In the genomic region with DNA sequence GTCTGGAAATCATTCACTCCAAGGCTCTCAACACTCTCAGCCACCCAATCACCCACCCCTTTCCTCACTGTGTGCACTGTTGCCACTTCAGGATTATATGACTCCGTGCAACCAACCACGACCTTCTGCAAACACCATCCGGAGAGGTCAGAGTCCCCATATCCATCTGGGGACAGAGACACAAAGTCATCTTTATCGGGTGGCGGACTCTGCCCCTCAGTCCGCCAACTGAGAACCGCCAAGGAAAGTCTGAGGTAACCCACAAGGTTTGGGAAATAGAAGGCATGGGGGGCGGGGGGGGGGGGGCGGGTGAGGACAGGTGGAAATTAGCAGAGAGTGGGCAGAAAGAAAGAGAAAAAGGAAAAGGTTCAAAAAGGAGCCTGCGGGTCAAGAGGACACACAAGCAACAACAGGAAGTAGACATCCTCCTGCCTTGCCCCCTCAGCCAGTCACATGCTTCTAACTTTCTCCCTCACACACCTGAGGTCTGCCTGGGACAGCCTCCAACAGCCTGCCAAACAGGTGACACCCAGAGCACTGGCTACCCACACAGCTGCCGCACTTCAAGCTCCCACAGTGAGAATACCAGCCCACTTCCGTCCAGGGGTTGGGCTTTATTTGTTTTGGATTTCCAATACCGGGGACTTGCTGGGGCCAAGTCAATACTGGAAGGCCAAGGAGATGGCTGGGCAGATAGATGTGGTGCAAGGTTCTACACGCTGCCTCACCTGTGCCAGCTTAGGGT, we compare ENCODE assay signal across 14 cellular contexts. TPM values are rescaled to one million over a fixed set of nuclear protein-coding genes. Genes with fewer than 3 reads are reported as not detected.
DNase-seq lines count a peak whose midpoint lies in the region; ATAC-seq and TF ChIP-seq lines count a peak whose summit lies in the region.
"Had no signal": no experiment of that assay in that cellular context is flagged by ENCODE, and none has a peak within 500 bp of the region (broad histone marks: within the 10 kb centered on the region; RNA-seq: fewer than 3 reads in every experiment).

No MANE protein-coding gene starts in this region.

- H3K4me1 ChIP-seq in mucosa of rectum (ENCODE audit: control insufficient read depth in 2 of 2, insufficient read depth in 2 of 2, low read length in 2 of 2), result peaks cover 25 to 37% of the 10 kb centered on the region in 2 donors
- H3K4me1 ChIP-seq in tibial artery, result peaks cover 0 to 35% (median 12%) of the 10 kb centered on the region in 4 donors

- peaks cover 0 to 4% of the 10 kb centered on the region in 2 donors for H3K36me3 ChIP-seq in mucosa of rectum (ENCODE audit: control insufficient read depth in 2 of 2, insufficient read depth in 2 of 2, low read length in 2 of 2)
- peaks cover 0 to 5% (median 0%) of the 10 kb centered on the region in 3 donors for H3K36me3 ChIP-seq in tibial artery
- H3K36me3 ChIP-seq: HAP-1, SJCRH30 had no signal

- peak overlapping the region in 1 of 2 donors; percentile 22 for H3K9ac ChIP-seq in mucosa of rectum (ENCODE audit: low read depth in 1 of 2, low read length in 2 of 2)

- H3K4me1 Mint-ChIP-seq in activated naive CD8-positive, alpha-beta T cell treated with anti-CD3 and anti-CD28 coated beads, Interleukin-2, amount 10 ng/mL, durations not matched to agents 7 days and 5 days, result peaks cover 37% of the 10 kb centered on the region
- H3K4me1 Mint-ChIP-seq in activated CD4-positive, alpha-beta memory T cell treated with anti-CD3 and anti-CD28 coated beads for 36 hours (ENCODE audit: low read depth), result peaks cover 24% of the 10 kb centered on the region

- POLR2A ChIA-PET in activated naive CD8-positive, alpha-beta T cell treated with anti-CD3 and anti-CD28 coated beads, Interleukin-2, amount 10 ng/mL, durations not matched to agents 7 days and 5 days (lab: Charles Lee), result no interaction called here
- POLR2A ChIA-PET in activated CD4-positive, alpha-beta memory T cell treated with anti-CD3 and anti-CD28 coated beads for 36 hours (lab: Charles Lee), result no interaction called here

- ATAC-seq in activated naive CD8-positive, alpha-beta T cell treated with anti-CD3 and anti-CD28 coated beads, Interleukin-2, amount 10 ng/mL, durations not matched to agents 7 days and 5 days (ENCODE audit: low read depth), result peak; percentile 64
- ATAC-seq in sciatic nerve, result no peak
- ATAC-seq: stimulated activated naive B cell treated with anti-CD40 and anti-IgM and Interleukin-4, amounts not matched to agents 10 μg/mL and 1 μg/mL and 100 μg/mL, for 72 hours had no signal

- H3K27ac Mint-ChIP-seq in activated naive CD8-positive, alpha-beta T cell treated with anti-CD3 and anti-CD28 coated beads, Interleukin-2, amount 10 ng/mL, durations not matched to agents 7 days and 5 days, result peak overlapping the region; percentile 49
- no peak overlapping the region for H3K27ac Mint-ChIP-seq in activated CD4-positive, alpha-beta memory T cell treated with anti-CD3 and anti-CD28 coated beads for 36 hours
- H3K27ac Mint-ChIP-seq: stimulated activated naive B cell treated with anti-CD40 and anti-IgM and Interleukin-4, amounts not matched to agents 10 μg/mL and 1 μg/mL and 100 μg/mL, for 72 hours had no signal

- DNase-seq in COR-L47 (lab: John Stamatoyannopoulos, UW) (peak; percentile 67), HuH-7 (ENCODE audit: low spot score) (peak; percentile 89), sciatic nerve (ENCODE audit: low spot score) (no peak), tibial artery (no peak), hypothalamus (lab: John Stamatoyannopoulos, UW) (no peak)
- no peak for DNase-seq in activated naive CD8-positive, alpha-beta T cell treated with anti-CD3 and anti-CD28 coated beads, Interleukin-2, amount 10 ng/mL, durations not matched to agents 7 days and 5 days
- DNase-seq in activated CD4-positive, alpha-beta memory T cell treated with anti-CD3 and anti-CD28 coated beads for 36 hours, result no peak
- DNase-seq: KG1; NCI-H2227 treated with DMSO at 0.1 percent for 48 hours; SJCRH30; stimulated activated CD4-positive, alpha-beta T cell treated with anti-CD3 and anti-CD28 coated beads, Interleukin-1b, Interleukin-23, amount 100 ng/mL, for 48 hours; stimulated activated naive B cell treated with anti-CD40 and anti-IgM and Interleukin-4, amounts not matched to agents 10 μg/mL and 1 μg/mL and 100 μg/mL, for 72 hours had no signal

- no peak overlapping the region for H3K4me3 Mint-ChIP-seq in activated naive CD8-positive, alpha-beta T cell treated with anti-CD3 and anti-CD28 coated beads, Interleukin-2, amount 10 ng/mL, durations not matched to agents 7 days and 5 days
- no peak overlapping the region for H3K4me3 Mint-ChIP-seq in activated CD4-positive, alpha-beta memory T cell treated with anti-CD3 and anti-CD28 coated beads for 36 hours
- H3K4me3 Mint-ChIP-seq: stimulated activated naive B cell treated with anti-CD40 and anti-IgM and Interleukin-4, amounts not matched to agents 10 μg/mL and 1 μg/mL and 100 μg/mL, for 72 hours had no signal

- TF ChIP-seq CTCF in tibial artery (IDR thresholded peaks at IDR 0.05), result no peak

- H3K36me3 Mint-ChIP-seq in activated naive CD8-positive, alpha-beta T cell treated with anti-CD3 and anti-CD28 coated beads, Interleukin-2, amount 10 ng/mL, durations not matched to agents 7 days and 5 days, result peaks cover 7% of the 10 kb centered on the region
- no peaks in the 10 kb centered on the region for H3K36me3 Mint-ChIP-seq in activated CD4-positive, alpha-beta memory T cell treated with anti-CD3 and anti-CD28 coated beads for 36 hours
- H3K36me3 Mint-ChIP-seq: stimulated activated naive B cell treated with anti-CD40 and anti-IgM and Interleukin-4, amounts not matched to agents 10 μg/mL and 1 μg/mL and 100 μg/mL, for 72 hours had no signal

- H3K27me3 ChIP-seq in mucosa of rectum (ENCODE audit: control insufficient read depth in 2 of 2, insufficient read depth in 2 of 2, low read length in 2 of 2) (no peaks in the 10 kb centered on the region), tibial artery (no peaks in the 10 kb centered on the region)
- H3K27me3 ChIP-seq: SJCRH30 had no signal

- CTCF ChIA-PET in activated CD4-positive, alpha-beta memory T cell treated with anti-CD3 and anti-CD28 coated beads for 36 hours (lab: Charles Lee), result interaction anchor here (0.6 to 1.3 kb wide), 2 partner anchors 141 to 225 kb away, joined by 3 read pairs; no protein-coding TSS in a partner anchor

- H3K9me3 ChIP-seq in mucosa of rectum (ENCODE audit: control insufficient read depth in 2 of 2, low read length in 2 of 2), result no peaks in the 10 kb centered on the region
- no peaks in the 10 kb centered on the region for H3K9me3 ChIP-seq in tibial artery
- H3K9me3 ChIP-seq: HAP-1, SJCRH30 had no signal

- peak overlapping the region; percentile 28 to 34 for H3K4me3 ChIP-seq in mucosa of rectum (ENCODE audit: low read length in 2 of 2)
- no peak overlapping the region for H3K4me3 ChIP-seq in tibial artery
- H3K4me3 ChIP-seq: HAP-1, SJCRH30 had no signal

- no peaks in the 10 kb centered on the region for H3K9me3 Mint-ChIP-seq in activated naive CD8-positive, alpha-beta T cell treated with anti-CD3 and anti-CD28 coated beads, Interleukin-2, amount 10 ng/mL, durations not matched to agents 7 days and 5 days
- H3K9me3 Mint-ChIP-seq in activated CD4-positive, alpha-beta memory T cell treated with anti-CD3 and anti-CD28 coated beads for 36 hours, result no peaks in the 10 kb centered on the region
- H3K9me3 Mint-ChIP-seq: stimulated activated naive B cell treated with anti-CD40 and anti-IgM and Interleukin-4, amounts not matched to agents 10 μg/mL and 1 μg/mL and 100 μg/mL, for 72 hours had no signal

- intact Hi-C loops in activated CD4-positive, alpha-beta memory T cell treated with anti-CD3 and anti-CD28 coated beads for 36 hours (cut with micrococcal nuclease), result no loop called here
- intact Hi-C loops in sciatic nerve (cut with DNase I), result no loop called here
- intact Hi-C loops in tibial artery (cut with DNase I; ENCODE audit: low total_unique reads), result no loop called here

- peak overlapping the region; percentile 81 to 85 for H3K27ac ChIP-seq in mucosa of rectum (ENCODE audit: low read depth in 2 of 2, low read length in 2 of 2)
- H3K27ac ChIP-seq in tibial artery, result no peak overlapping the region
- H3K27ac ChIP-seq: SJCRH30 had no signal

- no peaks in the 10 kb centered on the region for H3K27me3 Mint-ChIP-seq in activated naive CD8-positive, alpha-beta T cell treated with anti-CD3 and anti-CD28 coated beads, Interleukin-2, amount 10 ng/mL, durations not matched to agents 7 days and 5 days
- H3K27me3 Mint-ChIP-seq in activated CD4-positive, alpha-beta memory T cell treated with anti-CD3 and anti-CD28 coated beads for 36 hours, result no peaks in the 10 kb centered on the region
- H3K27me3 Mint-ChIP-seq: stimulated activated naive B cell treated with anti-CD40 and anti-IgM and Interleukin-4, amounts not matched to agents 10 μg/mL and 1 μg/mL and 100 μg/mL, for 72 hours had no signal

RNA-seq across cellular contexts. Expression of gene SSBP3, which starts 58.1 kb away (rescaled TPM):
- 100 to 1,000 TPM; 109 to 126 TPM for total RNA-seq in activated naive CD8-positive, alpha-beta T cell treated with anti-CD3 and anti-CD28 coated beads, Interleukin-2, amount 10 ng/mL, durations not matched to agents 7 days and 5 days
- total RNA-seq in activated CD4-positive, alpha-beta memory T cell treated with anti-CD3 and anti-CD28 coated beads for 36 hours, result 10 to 100 TPM; 44.4 to 49.6 TPM
- 104 TPM for total RNA-seq in sciatic nerve

Comparison
In these comparisons a context has a peak if more than half of its experiments do, and no peak if none do; other contexts are left out.
1. DNase-seq: peak in COR-L47 (single experiment) and HuH-7 (single experiment); none in activated naive CD8-positive, alpha-beta T cell treated with anti-CD3 and anti-CD28 coated beads, Interleukin-2, amount 10 ng/mL, durations not matched to agents 7 days and 5 days (single experiment), activated CD4-positive, alpha-beta memory T cell treated with anti-CD3 and anti-CD28 coated beads for 36 hours (single experiment), sciatic nerve (single experiment), tibial artery (0 of 2) and hypothalamus (0 of 51).
2. H3K27ac ChIP-seq: peak in mucosa of rectum (2 of 2); none in tibial artery (0 of 2).
3. H3K4me3 ChIP-seq: peak in mucosa of rectum (2 of 2); none in tibial artery (0 of 2).